ENCODE assay signal across 16 cellular contexts in genomic region chr5:514673-515072, GRCh38.
"Had no signal": no experiment of that assay in that cellular context is flagged by ENCODE, and none has a peak within 500 bp of the region (broad histone marks: within the 10 kb centered on the region; RNA-seq: fewer than 3 reads in every experiment).

No MANE protein-coding gene starts in this region.

- DNase-seq: activated CD4-positive, alpha-beta T cell treated with anti-CD3 and anti-CD28 coated beads for 36 hours; activated CD4-positive, alpha-beta T cell treated with anti-CD3 and anti-CD28 coated beads, Interleukin-2, amount 50 U/mL, for 48 hours; amniotic stem cell; heart right ventricle; immature natural killer cell; lower lobe of right lung; nephron progenitor cell; retina; stimulated activated CD4-positive, alpha-beta T cell treated with anti-CD3 and anti-CD28 coated beads, Interleukin-2, amount 100 ng/mL, for 24 hours; stimulated activated naive CD8-positive, alpha-beta T cell treated with anti-CD3 and anti-CD28 coated beads, Interleukin-15, Interleukin-2, amounts not matched to agents 100 U/mL and 50 U/mL, for 24 hours; tibial artery had no signal

- H3K4me1 Mint-ChIP-seq: activated CD4-positive, alpha-beta T cell treated with anti-CD3 and anti-CD28 coated beads for 36 hours; immature natural killer cell; WTC11 had no signal

- H3K9me3 Mint-ChIP-seq: immature natural killer cell; T-helper 2 cell treated with Interferon-gamma antibody and Interleukin-4, amounts not matched to agents 5 μg/mL and 100 μg/mL, for 36 hours had no signal

- H3K27ac Mint-ChIP-seq: activated CD4-positive, alpha-beta T cell treated with anti-CD3 and anti-CD28 coated beads for 36 hours; activated naive CD8-positive, alpha-beta T cell; immature natural killer cell; nephron progenitor cell; T-helper 2 cell treated with Interferon-gamma antibody and Interleukin-4, amounts not matched to agents 5 μg/mL and 100 μg/mL, for 36 hours; WTC11 had no signal

- H3K27ac ChIP-seq: cardiac muscle cell, gastroesophageal sphincter, heart right ventricle, lower lobe of right lung, tibial artery had no signal

- ATAC-seq: activated CD4-positive, alpha-beta T cell treated with anti-CD3 and anti-CD28 coated beads for 36 hours; gastroesophageal sphincter; lower lobe of right lung; stimulated activated naive CD8-positive, alpha-beta T cell treated with anti-CD3 and anti-CD28 coated beads, Interleukin-15, Interleukin-2, amounts not matched to agents 100 U/mL and 50 U/mL, for 24 hours; WTC11 had no signal

- H3K4me3 Mint-ChIP-seq: activated CD4-positive, alpha-beta T cell treated with anti-CD3 and anti-CD28 coated beads for 36 hours; activated naive CD8-positive, alpha-beta T cell; immature natural killer cell; nephron progenitor cell; T-helper 2 cell treated with Interferon-gamma antibody and Interleukin-4, amounts not matched to agents 5 μg/mL and 100 μg/mL, for 36 hours; WTC11 had no signal

- H3K36me3 Mint-ChIP-seq: activated naive CD8-positive, alpha-beta T cell; immature natural killer cell; WTC11 had no signal

- H3K4me3 ChIP-seq: cardiac muscle cell, gastroesophageal sphincter, heart right ventricle, lower lobe of right lung, tibial artery had no signal

- H3K36me3 ChIP-seq: cardiac muscle cell, gastroesophageal sphincter, heart right ventricle, lower lobe of right lung, tibial artery had no signal

- H3K4me1 ChIP-seq: gastroesophageal sphincter, heart right ventricle, lower lobe of right lung had no signal

- H3K9me3 ChIP-seq: gastroesophageal sphincter, heart right ventricle, lower lobe of right lung, tibial artery had no signal
